Comparison of ENCODE assay signal across 20 cellular contexts in the genomic region with DNA sequence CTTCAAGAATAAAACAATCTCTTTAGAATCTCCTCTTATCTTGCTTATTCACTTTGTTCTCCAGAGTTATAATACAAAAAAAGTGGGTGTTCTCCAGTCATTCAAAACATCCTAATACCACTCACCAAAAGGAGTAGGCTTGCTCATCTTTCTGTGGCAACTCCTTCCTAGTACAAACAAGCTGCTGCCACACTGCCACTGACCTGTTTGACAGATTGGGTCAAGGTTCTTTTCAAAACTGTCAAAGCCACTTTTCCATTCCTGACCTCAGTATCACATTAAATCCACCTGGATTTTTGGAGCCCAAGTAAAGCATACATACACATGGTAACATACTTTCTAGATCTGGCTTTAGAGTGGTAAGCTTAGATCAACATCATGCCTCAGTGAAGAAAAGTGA.
"Had no signal": no experiment of that assay in that cellular context is flagged by ENCODE, and none has a peak within 500 bp of the region (broad histone marks: within the 10 kb centered on the region; RNA-seq: fewer than 3 reads in every experiment).

No MANE protein-coding gene starts in this region.

- H3K27ac ChIP-seq: coronary artery, dorsolateral prefrontal cortex, esophagus squamous epithelium, heart right ventricle, left ventricle myocardium inferior had no signal

- ATAC-seq: gastrocnemius medialis; heart right ventricle; left cardiac atrium; naive thymus-derived CD4-positive, alpha-beta T cell had no signal

- H3K27me3 ChIP-seq: dorsolateral prefrontal cortex, esophagus squamous epithelium, gastrocnemius medialis, heart right ventricle had no signal

- H3K9me3 ChIP-seq: esophagus squamous epithelium, gastrocnemius medialis, left ventricle myocardium inferior had no signal

- DNase-seq: dermis blood vessel endothelial cell; dorsolateral prefrontal cortex; effector CD4-positive, alpha-beta T cell; effector memory CD4-positive, alpha-beta T cell; esophagus squamous epithelium; foreskin fibroblast; foreskin melanocyte; gastrocnemius medialis; glutamatergic neuron; head of caudate nucleus; heart right ventricle; hippocampal formation; left cardiac atrium; left ventricle myocardium inferior; mammary epithelial cell; mesendoderm; midbrain; naive thymus-derived CD4-positive, alpha-beta T cell had no signal

- H3K4me1 ChIP-seq: esophagus squamous epithelium had no signal

- H3K4me3 ChIP-seq: coronary artery, dorsolateral prefrontal cortex, esophagus squamous epithelium, gastrocnemius medialis, heart right ventricle, left ventricle myocardium inferior, lung had no signal
